21 cellular contexts compared by ENCODE assay signal in the genomic region with DNA sequence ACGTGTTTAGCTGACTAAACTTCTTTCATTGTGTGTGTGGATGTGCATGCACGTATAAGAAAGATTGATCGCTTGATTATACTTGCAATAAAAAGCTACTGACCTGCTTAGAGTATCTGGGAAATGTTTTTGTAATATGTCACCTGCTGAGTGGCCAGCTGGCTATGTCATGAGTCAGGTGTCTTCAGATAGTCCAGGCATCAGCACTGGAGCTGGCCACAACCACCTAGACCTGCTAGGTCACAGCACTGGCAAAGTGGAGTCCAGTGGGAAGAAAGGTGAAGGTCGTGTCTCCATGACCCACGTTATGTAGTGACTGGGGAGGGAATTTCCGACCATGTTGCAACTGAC.
DNase-seq lines count a peak whose midpoint lies in the region; ATAC-seq and TF ChIP-seq lines count a peak whose summit lies in the region.
"Had no signal": no experiment of that assay in that cellular context is flagged by ENCODE, and none has a peak within 500 bp of the region (broad histone marks: within the 10 kb centered on the region; RNA-seq: fewer than 3 reads in every experiment).

No MANE protein-coding gene starts in this region.

- TF ChIP-seq POLR2A in heart left ventricle (IDR thresholded peaks at IDR 0.05) = no peak

- in situ Hi-C loops in KBM-7 (cut with MboI; ENCODE audit: low pct_unique_long_range_greater_than_20kb, low sequenced_read_pairs) = no loop called here

- peak overlapping the region in 1 of 12 donors; percentile 28 for H3K27ac ChIP-seq in heart left ventricle
- peak overlapping the region in 1 of 2 donors; percentile 17 for H3K27ac ChIP-seq in right atrium auricular region
- peak overlapping the region; percentile 59 for H3K27ac ChIP-seq in muscle layer of colon (ENCODE audit: low read depth, low read length)
- H3K27ac ChIP-seq: BLaER1 treated with 17β-estradiol and CSF1 and Interleukin-3, amounts not matched to agents 10 nM and 100 nM; lower lobe of right lung; SK-N-MC had no signal

- TF ChIP-seq CTCF in heart left ventricle (IDR thresholded peaks at IDR 0.05) (no peak), right atrium auricular region (IDR thresholded peaks at IDR 0.05) (no peak)

- H3K9me3 ChIP-seq in heart left ventricle (no peaks in the 10 kb centered on the region), right atrium auricular region (no peaks in the 10 kb centered on the region), muscle layer of colon (ENCODE audit: low read length) (no peaks in the 10 kb centered on the region)
- H3K9me3 ChIP-seq: BLaER1 treated with 17β-estradiol and CSF1 and Interleukin-3, amounts not matched to agents 10 nM and 100 nM; lower lobe of right lung had no signal

- H3K4me1 ChIP-seq in heart left ventricle (peaks cover 0 to 40% (median 8%) of the 10 kb centered on the region in 12 donors), right atrium auricular region (peaks cover 0 to 26% of the 10 kb centered on the region in 2 donors), muscle layer of colon (ENCODE audit: insufficient read depth, low read length) (peaks cover 21% of the 10 kb centered on the region)
- H3K4me1 ChIP-seq: lower lobe of right lung had no signal

- intact Hi-C loops in heart left ventricle (cut with DNase I) = no loop called here

- DNase-seq in heart left ventricle = no peak
- no peak for DNase-seq in right atrium auricular region (ENCODE audit: low spot score)
- DNase-seq in cerebellum (ENCODE audit: low spot score) = peak; percentile 67
- DNase-seq in KBM-7 = no peak
- DNase-seq in activated naive CD4-positive, alpha-beta T cell treated with Interleukin-2 at 50 U/mL for 16 hours = no peak
- DNase-seq: activated CD4-positive, alpha-beta T cell treated with anti-CD3 and anti-CD28 coated beads, Interleukin-2, amount 50 U/mL, for 48 hours; activated naive CD4-positive, alpha-beta T cell; anterior cingulate cortex; Calu3; endodermal cell; head of caudate nucleus; lower lobe of right lung; NCI-H2029 treated with DMSO at 0.1 percent for 48 hours; nucleus accumbens; right cardiac atrium had no signal

- H3K9ac ChIP-seq in muscle layer of colon (ENCODE audit: low read length) = no peak overlapping the region
- H3K9ac ChIP-seq: BLaER1 treated with 17β-estradiol and CSF1 and Interleukin-3, amounts not matched to agents 10 nM and 100 nM had no signal

- H3K4me3 ChIP-seq in heart left ventricle (no peak overlapping the region), right atrium auricular region (no peak overlapping the region), muscle layer of colon (ENCODE audit: low read depth in 1 of 2, low read length in 2 of 2) (no peak overlapping the region)
- H3K4me3 ChIP-seq: BLaER1 treated with 17β-estradiol and CSF1 and Interleukin-3, amounts not matched to agents 10 nM and 100 nM; K562; lower lobe of right lung; SK-N-MC had no signal

- ATAC-seq in heart left ventricle (peak in 3 of 4 donors; percentile 30 to 50 (median 45)), HG03378 (IDR thresholded peaks at IDR 0.05; ENCODE audit: unreplicated experiment) (no peak), HG02623 (IDR thresholded peaks at IDR 0.05; ENCODE audit: unreplicated experiment) (no peak)
- ATAC-seq: K562 had no signal

- 45 to 67% (median 57%) methylated on average over 4 to 6 of the region's 6 CpGs for WGBS in heart left ventricle, 4 donors

- H3K27me3 ChIP-seq in heart left ventricle (no peaks in the 10 kb centered on the region), right atrium auricular region (no peaks in the 10 kb centered on the region), muscle layer of colon (ENCODE audit: control insufficient read depth in 1 of 2, insufficient read depth in 2 of 2, low read length in 2 of 2) (no peaks in the 10 kb centered on the region)
- H3K27me3 ChIP-seq: BLaER1 treated with 17β-estradiol and CSF1 and Interleukin-3, amounts not matched to agents 10 nM and 100 nM had no signal

- H3K36me3 ChIP-seq in heart left ventricle (no peaks in the 10 kb centered on the region), right atrium auricular region (no peaks in the 10 kb centered on the region), muscle layer of colon (ENCODE audit: insufficient read depth, low read length) (no peaks in the 10 kb centered on the region)
- H3K36me3 ChIP-seq: BLaER1 treated with 17β-estradiol and CSF1 and Interleukin-3, amounts not matched to agents 10 nM and 100 nM; lower lobe of right lung had no signal

Comparison
In these comparisons a context has a peak if more than half of its experiments do, and no peak if none do; other contexts are left out.
1. ATAC-seq: peak in heart left ventricle (3 of 4); none in HG03378 (single experiment) and HG02623 (single experiment).